In genomic region chr9:137037483-137037882, GRCh38 we compare ENCODE assay signal across 10 cellular contexts. TPM values are rescaled to one million over a fixed set of nuclear protein-coding genes. Genes with fewer than 3 reads are reported as not detected.
"Had no signal": no experiment of that assay in that cellular context is flagged by ENCODE, and none has a peak within 500 bp of the region (broad histone marks: within the 10 kb centered on the region; RNA-seq: fewer than 3 reads in every experiment).

No MANE protein-coding gene starts in this region.

- H3K27ac ChIP-seq: GM23248, HL-60 had no signal

- H3K4me1 ChIP-seq: HAP-1 had no signal

- ATAC-seq: HCT116, HepG2 had no signal

- H3K9ac ChIP-seq: GM23248 had no signal

- H3K4me3 ChIP-seq: GM23248, HAP-1 had no signal

- DNase-seq: GM23248, GOT3, H7 had no signal

- H3K9me3 ChIP-seq: HAP-1 had no signal

- H2AFZ ChIP-seq: GM23248 had no signal

RNA-seq across cellular contexts. Expression of gene FUT7, which starts 5.6 kb away (rescaled TPM):
- total RNA-seq: GM23248, H4, H7, HepG2, HT1080 had no signal
- polyA plus RNA-seq: GM23248 had no signal

RNA-seq across cellular contexts. Expression of gene ENTPD2, which starts 16.4 kb away (rescaled TPM):
- total RNA-seq: GM23248, H4, H7, HT1080 had no signal
- polyA plus RNA-seq: GM23248, IgD-negative memory B cell had no signal
